2 cellular contexts compared by ENCODE assay signal in the genomic region with DNA sequence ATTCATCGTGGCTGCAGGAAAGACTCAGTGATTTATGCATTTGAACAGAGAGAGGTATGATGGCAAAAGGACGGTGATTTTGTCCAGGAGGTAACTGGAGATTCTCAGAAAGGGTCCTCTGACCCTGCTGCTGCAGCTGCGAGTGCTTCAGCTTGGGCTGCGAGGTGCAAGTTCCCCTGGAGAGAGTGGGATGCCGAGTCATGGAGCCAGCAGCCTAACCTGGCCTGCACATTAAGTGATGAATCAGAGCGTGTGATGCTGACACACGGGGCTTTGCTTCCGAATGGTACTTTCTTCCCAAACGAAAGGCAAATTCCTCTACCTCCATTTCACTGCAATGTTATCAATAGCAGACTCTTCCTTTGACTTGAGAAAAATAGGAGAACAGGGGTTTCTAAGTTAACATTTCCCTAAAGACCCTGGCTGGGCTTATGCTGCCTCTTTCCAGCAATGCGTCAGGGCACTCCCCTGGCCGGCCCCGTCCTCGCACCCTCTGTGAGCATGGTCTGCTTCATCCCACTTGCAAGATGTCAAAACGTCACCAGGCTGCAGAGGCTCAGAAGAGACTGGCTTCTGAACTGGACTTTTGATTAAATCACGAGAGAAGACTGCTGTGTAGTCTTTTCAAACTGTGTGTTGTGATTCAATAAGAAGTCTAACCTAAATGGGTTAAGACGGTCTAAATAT.
TF ChIP-seq lines count a peak whose summit lies in the region.

No MANE protein-coding gene starts in this region.

TF ChIP-seq in GM23338, 12 proteins besides CTCF, POLR2A, EP300 and RAD21 (continues in another document):
- TF ChIP-seq, protein P1, sequence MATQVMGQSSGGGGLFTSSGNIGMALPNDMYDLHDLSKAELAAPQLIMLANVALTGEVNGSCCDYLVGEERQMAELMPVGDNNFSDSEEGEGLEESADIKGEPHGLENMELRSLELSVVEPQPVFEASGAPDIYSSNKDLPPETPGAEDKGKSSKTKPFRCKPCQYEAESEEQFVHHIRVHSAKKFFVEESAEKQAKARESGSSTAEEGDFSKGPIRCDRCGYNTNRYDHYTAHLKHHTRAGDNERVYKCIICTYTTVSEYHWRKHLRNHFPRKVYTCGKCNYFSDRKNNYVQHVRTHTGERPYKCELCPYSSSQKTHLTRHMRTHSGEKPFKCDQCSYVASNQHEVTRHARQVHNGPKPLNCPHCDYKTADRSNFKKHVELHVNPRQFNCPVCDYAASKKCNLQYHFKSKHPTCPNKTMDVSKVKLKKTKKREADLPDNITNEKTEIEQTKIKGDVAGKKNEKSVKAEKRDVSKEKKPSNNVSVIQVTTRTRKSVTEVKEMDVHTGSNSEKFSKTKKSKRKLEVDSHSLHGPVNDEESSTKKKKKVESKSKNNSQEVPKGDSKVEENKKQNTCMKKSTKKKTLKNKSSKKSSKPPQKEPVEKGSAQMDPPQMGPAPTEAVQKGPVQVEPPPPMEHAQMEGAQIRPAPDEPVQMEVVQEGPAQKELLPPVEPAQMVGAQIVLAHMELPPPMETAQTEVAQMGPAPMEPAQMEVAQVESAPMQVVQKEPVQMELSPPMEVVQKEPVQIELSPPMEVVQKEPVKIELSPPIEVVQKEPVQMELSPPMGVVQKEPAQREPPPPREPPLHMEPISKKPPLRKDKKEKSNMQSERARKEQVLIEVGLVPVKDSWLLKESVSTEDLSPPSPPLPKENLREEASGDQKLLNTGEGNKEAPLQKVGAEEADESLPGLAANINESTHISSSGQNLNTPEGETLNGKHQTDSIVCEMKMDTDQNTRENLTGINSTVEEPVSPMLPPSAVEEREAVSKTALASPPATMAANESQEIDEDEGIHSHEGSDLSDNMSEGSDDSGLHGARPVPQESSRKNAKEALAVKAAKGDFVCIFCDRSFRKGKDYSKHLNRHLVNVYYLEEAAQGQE (IDR thresholded peaks at IDR 0.05; ENCODE audit: unreplicated experiment): no peak
- TF ChIP-seq CREB1 (CRISPR knock-in tag; IDR thresholded peaks at IDR 0.05; ENCODE audit: low read depth) (no peak), STAT1 (IDR thresholded peaks at IDR 0.05; ENCODE audit: unreplicated experiment) (no peak), POLR2AphosphoS5 (IDR thresholded peaks at IDR 0.05; ENCODE audit: low read depth) (no peak), ZNF331 (CRISPR knock-in tag; IDR thresholded peaks at IDR 0.05; ENCODE audit: low read depth) (no peak), EZH2phosphoT487 (IDR thresholded peaks at IDR 0.05; ENCODE audit: unreplicated experiment) (no peak), ZNF114 (CRISPR knock-in tag; IDR thresholded peaks at IDR 0.05) (no peak)
- TF ChIP-seq, protein P2, sequence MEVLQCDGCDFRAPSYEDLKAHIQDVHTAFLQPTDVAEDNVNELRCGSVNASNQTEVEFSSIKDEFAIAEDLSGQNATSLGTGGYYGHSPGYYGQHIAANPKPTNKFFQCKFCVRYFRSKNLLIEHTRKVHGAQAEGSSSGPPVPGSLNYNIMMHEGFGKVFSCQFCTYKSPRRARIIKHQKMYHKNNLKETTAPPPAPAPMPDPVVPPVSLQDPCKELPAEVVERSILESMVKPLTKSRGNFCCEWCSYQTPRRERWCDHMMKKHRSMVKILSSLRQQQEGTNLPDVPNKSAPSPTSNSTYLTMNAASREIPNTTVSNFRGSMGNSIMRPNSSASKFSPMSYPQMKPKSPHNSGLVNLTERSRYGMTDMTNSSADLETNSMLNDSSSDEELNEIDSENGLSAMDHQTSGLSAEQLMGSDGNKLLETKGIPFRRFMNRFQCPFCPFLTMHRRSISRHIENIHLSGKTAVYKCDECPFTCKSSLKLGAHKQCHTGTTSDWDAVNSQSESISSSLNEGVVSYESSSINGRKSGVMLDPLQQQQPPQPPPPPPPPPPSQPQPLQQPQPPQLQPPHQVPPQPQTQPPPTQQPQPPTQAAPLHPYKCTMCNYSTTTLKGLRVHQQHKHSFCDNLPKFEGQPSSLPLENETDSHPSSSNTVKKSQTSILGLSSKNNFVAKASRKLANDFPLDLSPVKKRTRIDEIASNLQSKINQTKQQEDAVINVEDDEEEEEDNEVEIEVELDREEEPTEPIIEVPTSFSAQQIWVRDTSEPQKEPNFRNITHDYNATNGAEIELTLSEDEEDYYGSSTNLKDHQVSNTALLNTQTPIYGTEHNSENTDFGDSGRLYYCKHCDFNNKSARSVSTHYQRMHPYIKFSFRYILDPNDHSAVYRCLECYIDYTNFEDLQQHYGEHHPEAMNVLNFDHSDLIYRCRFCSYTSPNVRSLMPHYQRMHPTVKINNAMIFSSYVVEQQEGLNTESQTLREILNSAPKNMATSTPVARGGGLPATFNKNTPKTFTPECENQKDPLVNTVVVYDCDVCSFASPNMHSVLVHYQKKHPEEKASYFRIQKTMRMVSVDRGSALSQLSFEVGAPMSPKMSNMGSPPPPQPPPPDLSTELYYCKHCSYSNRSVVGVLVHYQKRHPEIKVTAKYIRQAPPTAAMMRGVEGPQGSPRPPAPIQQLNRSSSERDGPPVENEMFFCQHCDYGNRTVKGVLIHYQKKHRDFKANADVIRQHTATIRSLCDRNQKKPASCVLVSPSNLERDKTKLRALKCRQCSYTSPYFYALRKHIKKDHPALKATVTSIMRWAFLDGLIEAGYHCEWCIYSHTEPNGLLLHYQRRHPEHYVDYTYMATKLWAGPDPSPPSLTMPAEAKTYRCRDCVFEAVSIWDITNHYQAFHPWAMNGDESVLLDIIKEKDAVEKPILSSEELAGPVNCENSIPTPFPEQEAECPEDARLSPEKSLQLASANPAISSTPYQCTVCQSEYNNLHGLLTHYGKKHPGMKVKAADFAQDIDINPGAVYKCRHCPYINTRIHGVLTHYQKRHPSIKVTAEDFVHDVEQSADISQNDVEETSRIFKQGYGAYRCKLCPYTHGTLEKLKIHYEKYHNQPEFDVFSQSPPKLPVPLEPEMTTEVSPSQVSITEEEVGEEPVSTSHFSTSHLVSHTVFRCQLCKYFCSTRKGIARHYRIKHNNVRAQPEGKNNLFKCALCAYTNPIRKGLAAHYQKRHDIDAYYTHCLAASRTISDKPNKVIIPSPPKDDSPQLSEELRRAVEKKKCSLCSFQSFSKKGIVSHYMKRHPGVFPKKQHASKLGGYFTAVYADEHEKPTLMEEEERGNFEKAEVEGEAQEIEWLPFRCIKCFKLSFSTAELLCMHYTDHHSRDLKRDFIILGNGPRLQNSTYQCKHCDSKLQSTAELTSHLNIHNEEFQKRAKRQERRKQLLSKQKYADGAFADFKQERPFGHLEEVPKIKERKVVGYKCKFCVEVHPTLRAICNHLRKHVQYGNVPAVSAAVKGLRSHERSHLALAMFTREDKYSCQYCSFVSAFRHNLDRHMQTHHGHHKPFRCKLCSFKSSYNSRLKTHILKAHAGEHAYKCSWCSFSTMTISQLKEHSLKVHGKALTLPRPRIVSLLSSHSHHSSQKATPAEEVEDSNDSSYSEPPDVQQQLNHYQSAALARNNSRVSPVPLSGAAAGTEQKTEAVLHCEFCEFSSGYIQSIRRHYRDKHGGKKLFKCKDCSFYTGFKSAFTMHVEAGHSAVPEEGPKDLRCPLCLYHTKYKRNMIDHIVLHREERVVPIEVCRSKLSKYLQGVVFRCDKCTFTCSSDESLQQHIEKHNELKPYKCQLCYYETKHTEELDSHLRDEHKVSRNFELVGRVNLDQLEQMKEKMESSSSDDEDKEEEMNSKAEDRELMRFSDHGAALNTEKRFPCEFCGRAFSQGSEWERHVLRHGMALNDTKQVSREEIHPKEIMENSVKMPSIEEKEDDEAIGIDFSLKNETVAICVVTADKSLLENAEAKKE (CRISPR knock-in tag; IDR thresholded peaks at IDR 0.05): no peak

TF ChIP-seq in H1, 55 proteins besides CTCF, POLR2A, EP300 and RAD21:
- TF ChIP-seq MAFK (IDR thresholded peaks at IDR 0.05; ENCODE audit: low read depth, low read length) (peak; percentile 38; the same call in 1 of the 2 replicates), JUND (IDR thresholded peaks at IDR 0.05; ENCODE audit: low read length) (no peak), GABPA (IDR thresholded peaks at IDR 0.05; ENCODE audit: borderline replicate concordance, insufficient read depth, low read length) (no peak), NRF1 (IDR thresholded peaks at IDR 0.05; ENCODE audit: low read depth, low read length) (no peak), BACH1 (IDR thresholded peaks at IDR 0.05; ENCODE audit: low read length) (peak; percentile 49; the same call in 1 of the 2 replicates), SIN3A (conservative IDR thresholded peaks at IDR 0.05 in 1 of 2, IDR thresholded peaks at IDR 0.05 in 1 of 2; ENCODE audit: low read depth in 1 of 2, low read length in 2 of 2) (no peak)
